In the genomic region with DNA sequence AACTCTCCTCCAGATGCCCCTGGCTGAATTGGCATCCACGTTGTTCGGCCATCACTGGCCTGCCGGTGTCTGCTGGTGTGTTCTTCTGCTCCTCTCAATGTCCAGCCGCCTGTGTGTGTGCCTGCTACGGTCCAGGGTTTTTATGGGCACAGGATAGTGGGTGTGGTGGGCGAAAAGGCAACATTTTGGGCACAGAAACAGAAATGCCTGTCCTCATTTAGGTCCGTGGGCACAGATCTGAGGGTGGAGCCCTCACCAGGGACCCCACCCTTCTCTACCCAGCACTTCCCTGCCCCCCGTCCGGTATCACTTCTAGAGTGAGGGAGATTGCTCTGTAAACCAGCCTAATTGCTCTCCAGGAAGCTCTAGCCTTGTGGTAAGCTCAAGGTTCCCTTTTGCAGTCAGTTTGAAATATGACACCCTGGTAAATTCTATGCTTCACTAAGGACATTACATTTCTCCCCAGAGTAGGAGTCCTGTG, we compare ENCODE assay signal across 9 cellular contexts.
DNase-seq lines count a peak whose midpoint lies in the region; ATAC-seq and TF ChIP-seq lines count a peak whose summit lies in the region.
"Had no signal": no experiment of that assay in that cellular context is flagged by ENCODE, and none has a peak within 500 bp of the region (broad histone marks: within the 10 kb centered on the region; RNA-seq: fewer than 3 reads in every experiment).

No MANE protein-coding gene starts in this region.

- no peaks in the 10 kb centered on the region for H3K27me3 Mint-ChIP-seq in activated naive CD4-positive, alpha-beta T cell treated with anti-CD3 and anti-CD28 coated beads for 36 hours (ENCODE audit: low read depth)

- H3K9me3 Mint-ChIP-seq in activated naive CD4-positive, alpha-beta T cell treated with anti-CD3 and anti-CD28 coated beads for 36 hours, result peaks cover 9% of the 10 kb centered on the region

- DNase-seq in cardiac muscle cell (ENCODE audit: low read depth in 1 of 2, low spot score in 1 of 2) (peak; percentile 23 to 51), cardiac septum (ENCODE audit: low spot score) (no peak), NCI-H82 (lab: John Stamatoyannopoulos, UW) (peak; percentile 25), globus pallidus (ENCODE audit: low spot score) (peak; percentile 24), OCI-M2 (lab: John Stamatoyannopoulos, UW; ENCODE audit: unreplicated experiment) (no peak)
- no peak for DNase-seq in activated naive CD4-positive, alpha-beta T cell treated with anti-CD3 and anti-CD28 coated beads for 36 hours
- no peak for DNase-seq in activated CD8-positive, alpha-beta memory T cell treated with anti-CD3 and anti-CD28 coated beads, Interleukin-2, amount 50 U/mL, for 48 hours
- DNase-seq: DND-41 had no signal

- H3K4me1 ChIP-seq in cardiac muscle cell (ENCODE audit: low read depth), result no peaks in the 10 kb centered on the region

- H3K27ac ChIP-seq in cardiac muscle cell, result no peak overlapping the region

- no peaks in the 10 kb centered on the region for H3K4me1 Mint-ChIP-seq in activated naive CD4-positive, alpha-beta T cell treated with anti-CD3 and anti-CD28 coated beads for 36 hours (ENCODE audit: low read depth)

- peak; percentile 69 for ATAC-seq in HG02973 (IDR thresholded peaks at IDR 0.05; ENCODE audit: unreplicated experiment)

- no peaks in the 10 kb centered on the region for H3K36me3 ChIP-seq in cardiac muscle cell

- intact Hi-C loops in cardiac septum (cut with DNase I), result no loop called here
- intact Hi-C loops in activated naive CD4-positive, alpha-beta T cell treated with anti-CD3 and anti-CD28 coated beads for 36 hours (cut with micrococcal nuclease), result no loop called here

- no peak overlapping the region for H3K4me3 Mint-ChIP-seq in activated naive CD4-positive, alpha-beta T cell treated with anti-CD3 and anti-CD28 coated beads for 36 hours

- CTCF ChIA-PET in activated naive CD4-positive, alpha-beta T cell treated with anti-CD3 and anti-CD28 coated beads for 36 hours (lab: Charles Lee), result no interaction called here

- H3K4me3 ChIP-seq in cardiac muscle cell, result no peak overlapping the region

- no peak for TF ChIP-seq CTCF in cardiac muscle cell (IDR thresholded peaks at IDR 0.05; ENCODE audit: low read depth, low read length)

- H3K9me3 ChIP-seq in cardiac muscle cell (ENCODE audit: low read depth), result no peaks in the 10 kb centered on the region

- H3K27ac Mint-ChIP-seq in activated naive CD4-positive, alpha-beta T cell treated with anti-CD3 and anti-CD28 coated beads for 36 hours, result no peak overlapping the region

- no peaks in the 10 kb centered on the region for H3K27me3 ChIP-seq in cardiac muscle cell

- H3K36me3 Mint-ChIP-seq in activated naive CD4-positive, alpha-beta T cell treated with anti-CD3 and anti-CD28 coated beads for 36 hours (ENCODE audit: low read depth), result no peaks in the 10 kb centered on the region

Comparison
In these comparisons a context has a peak if more than half of its experiments do, and no peak if none do; other contexts are left out.
1. DNase-seq: peak in cardiac muscle cell (2 of 2), NCI-H82 (single experiment) and globus pallidus (single experiment); none in cardiac septum (single experiment), OCI-M2 (single experiment), activated naive CD4-positive, alpha-beta T cell treated with anti-CD3 and anti-CD28 coated beads for 36 hours (single experiment) and activated CD8-positive, alpha-beta memory T cell treated with anti-CD3 and anti-CD28 coated beads, Interleukin-2, amount 50 U/mL, for 48 hours (single experiment).